In the genomic region with DNA sequence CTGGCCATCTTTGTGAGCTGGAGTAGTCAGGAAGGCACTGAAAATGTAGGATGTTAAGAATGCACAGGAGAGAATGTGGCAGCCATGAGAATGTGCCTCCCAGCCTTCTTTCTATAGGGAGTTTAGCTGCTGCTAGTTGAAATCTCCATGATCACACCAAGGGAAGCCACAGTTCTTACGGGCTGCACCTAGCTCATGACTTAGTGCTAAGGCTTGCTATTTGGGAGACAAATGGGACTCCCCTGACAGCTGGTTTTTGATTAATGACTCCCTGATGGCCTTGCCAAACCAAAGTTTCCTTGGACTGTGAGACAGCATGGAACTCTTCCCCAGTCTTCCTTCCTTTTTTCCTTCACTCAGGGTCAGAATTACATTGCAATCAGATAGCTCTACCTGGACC, we compare ENCODE assay signal across 20 cellular contexts. TPM values are rescaled to one million over a fixed set of nuclear protein-coding genes. Genes with fewer than 3 reads are reported as not detected.
A peak's percentile ranks its signal among the peaks of the same experiment; 100 is the strongest.
DNase-seq lines count a peak whose midpoint lies in the region; ATAC-seq, FAIRE-seq and TF ChIP-seq lines count a peak whose summit lies in the region.
"Had no signal": no experiment of that assay in that cellular context is flagged by ENCODE, and none has a peak within 500 bp of the region (broad histone marks: within the 10 kb centered on the region; RNA-seq: fewer than 3 reads in every experiment).

No MANE protein-coding gene starts in this region.

- H3K4me3 ChIP-seq in astrocyte (ENCODE audit: insufficient read depth, low read depth, low read length) = no peak overlapping the region
- no peak overlapping the region for H3K4me3 ChIP-seq in psoas muscle
- H3K4me3 ChIP-seq: BLaER1 treated with 17β-estradiol and CSF1 and Interleukin-3, amounts not matched to agents 10 nM and 100 nM; HAP-1; K562; SJCRH30 had no signal

- no peaks in the 10 kb centered on the region for H4K20me1 ChIP-seq in astrocyte (ENCODE audit: insufficient read depth, low read length)
- H4K20me1 ChIP-seq: BLaER1 treated with 17β-estradiol and CSF1 and Interleukin-3, amounts not matched to agents 10 nM and 100 nM had no signal

- H3K36me3 Mint-ChIP-seq in astrocyte (ENCODE audit: low read depth, unreplicated experiment) = no peaks in the 10 kb centered on the region

- no peaks in the 10 kb centered on the region for H3K27me3 ChIP-seq in astrocyte (ENCODE audit: insufficient read depth, low read length)
- H3K27me3 ChIP-seq in psoas muscle (ENCODE audit: insufficient read depth in 3 of 3, low read length in 2 of 3) = no peaks in the 10 kb centered on the region
- H3K27me3 ChIP-seq: BLaER1 treated with 17β-estradiol and CSF1 and Interleukin-3, amounts not matched to agents 10 nM and 100 nM; SJCRH30 had no signal

- no peak overlapping the region for H3K9ac ChIP-seq in astrocyte (ENCODE audit: low read length)
- H3K9ac ChIP-seq: BLaER1 treated with 17β-estradiol and CSF1 and Interleukin-3, amounts not matched to agents 10 nM and 100 nM had no signal

- no peak overlapping the region for H3K4me2 ChIP-seq in astrocyte (ENCODE audit: low read length)
- H3K4me2 ChIP-seq: BLaER1 treated with 17β-estradiol and CSF1 and Interleukin-3, amounts not matched to agents 10 nM and 100 nM had no signal

- DNase-seq in A172 (ENCODE audit: low spot score) (peak; percentile 75), HTR-8/SVneo (ENCODE audit: insufficient read length, low spot score) (peak; percentile 17), astrocyte (ENCODE audit: low read depth) (peak; percentile 84), left lobe of liver (ENCODE audit: low spot score) (peak; percentile 50), psoas muscle (no peak), NCI-H1694 (lab: John Stamatoyannopoulos, UW) (no peak)
- DNase-seq: DMS153, NCI-H1436 treated with DMSO at 0.1 percent for 48 hours, NCI-H2081, NCI-H510A, NCI-H774, PC-3, SJCRH30 had no signal

- TF ChIP-seq CTCF in astrocyte (IDR thresholded peaks at IDR 0.05; ENCODE audit: insufficient read depth, low read depth, low read length) = no peak
- TF ChIP-seq CTCF in psoas muscle (IDR thresholded peaks at IDR 0.05) = no peak

- no peak overlapping the region for H2AFZ ChIP-seq in astrocyte (ENCODE audit: low read depth, low read length)

- H3K4me3 Mint-ChIP-seq in astrocyte (ENCODE audit: unreplicated experiment) = no peak overlapping the region

- H3K9me3 ChIP-seq in astrocyte (ENCODE audit: insufficient read depth, low read depth, low read length) (no peaks in the 10 kb centered on the region), psoas muscle (no peaks in the 10 kb centered on the region)
- H3K9me3 ChIP-seq: BLaER1 treated with 17β-estradiol and CSF1 and Interleukin-3, amounts not matched to agents 10 nM and 100 nM; HAP-1; SJCRH30 had no signal

- peaks cover 9% of the 10 kb centered on the region for H3K4me1 Mint-ChIP-seq in astrocyte (ENCODE audit: low read depth, unreplicated experiment)

- H3K9me3 Mint-ChIP-seq in astrocyte (ENCODE audit: unreplicated experiment) = no peaks in the 10 kb centered on the region

- H3K79me2 ChIP-seq in astrocyte (ENCODE audit: insufficient read depth, low read length) = no peaks in the 10 kb centered on the region

- WGBS in psoas muscle, 3 donors = 73 to 88% (median 78%) methylated on average over 1 of the region's 1 CpG

- FAIRE-seq in HTR-8/SVneo (lab: Jason Lieb, UNC) (no peak), astrocyte (lab: Jason Lieb, UNC) (no peak)
- FAIRE-seq: A204.1, K562 had no signal

- peak; percentile 73 for ATAC-seq in left lobe of liver
- ATAC-seq in psoas muscle = no peak
- no peak for ATAC-seq in GM21447 (IDR thresholded peaks at IDR 0.05; ENCODE audit: unreplicated experiment)
- no peak for ATAC-seq in HG02763 (IDR thresholded peaks at IDR 0.05; ENCODE audit: unreplicated experiment)
- ATAC-seq: K562, PC-3 had no signal

- H3K4me1 ChIP-seq in astrocyte (ENCODE audit: insufficient read depth, low read length) = peaks cover 6% of the 10 kb centered on the region
- H3K4me1 ChIP-seq in psoas muscle = no peaks in the 10 kb centered on the region
- H3K4me1 ChIP-seq: BLaER1 treated with 17β-estradiol and CSF1 and Interleukin-3, amounts not matched to agents 10 nM and 100 nM; HAP-1; SJCRH30 had no signal

- no peaks in the 10 kb centered on the region for H3K27me3 Mint-ChIP-seq in astrocyte (ENCODE audit: low read depth, unreplicated experiment)

- intact Hi-C loops in psoas muscle (cut with DNase I) = loop anchor here in 1 of 2 donors (10.0 kb wide), 1 partner anchor 140 kb away; no protein-coding TSS in a partner anchor

- H3K27ac ChIP-seq in astrocyte (ENCODE audit: low read depth, low read length) (no peak overlapping the region), psoas muscle (no peak overlapping the region)
- H3K27ac ChIP-seq: BLaER1 treated with 17β-estradiol and CSF1 and Interleukin-3, amounts not matched to agents 10 nM and 100 nM; HL-60; SJCRH30 had no signal

- H3K27ac Mint-ChIP-seq in astrocyte (ENCODE audit: unreplicated experiment) = no peak overlapping the region

- H3K36me3 ChIP-seq in astrocyte (ENCODE audit: insufficient read depth, low read length) = peaks cover 3% of the 10 kb centered on the region
- peaks cover 0 to 8% of the 10 kb centered on the region in 2 donors for H3K36me3 ChIP-seq in psoas muscle (ENCODE audit: insufficient read depth in 1 of 2, low read depth in 1 of 2)
- H3K36me3 ChIP-seq: HAP-1, SJCRH30 had no signal

RNA-seq across cellular contexts. Expression of gene CTSO, which starts 9.2 kb away (rescaled TPM):
- total RNA-seq in A172 (2014; rRNA removed; shearing (Covaris generic)) = 14.1 and 14.6 TPM in 2 replicates
- total RNA-seq in astrocyte (3.7 and 6.5 TPM in 2 replicates), left lobe of liver (38.8 TPM), psoas muscle (1 to 10 TPM; 2.9 to 4.2 (median 3.5) TPM)
- polyA plus RNA-seq in psoas muscle = 1 to 10 TPM; 2.0 to 3.3 (median 2.5) TPM

RNA-seq across cellular contexts. Expression of gene TDO2, which starts 41.0 kb away (rescaled TPM):
- 235 and 369 TPM in 2 replicates for total RNA-seq in A172 (2014; rRNA removed; shearing (Covaris generic))
- total RNA-seq in astrocyte (0.24 TPM in 1 of 2 replicates, not detected in the other), left lobe of liver (520 TPM), psoas muscle (under 1 TPM in 1 of 4 donors, not detected in 3; 0.21 TPM)
- polyA plus RNA-seq in psoas muscle = under 1 TPM in 2 of 3 donors, not detected in 1; 0.04 to 0.35 TPM
- total RNA-seq: PC-3 had no signal

Comparison
In these comparisons a context has a peak if more than half of its experiments do, and no peak if none do; other contexts are left out.
1. DNase-seq: peak in A172 (single experiment), HTR-8/SVneo (single experiment), astrocyte (single experiment) and left lobe of liver (single experiment); none in psoas muscle (0 of 2) and NCI-H1694 (single experiment).
2. RNA of gene TDO2, which starts 41.0 kb away (total RNA-seq): 520 TPM in left lobe of liver (single experiment) and 235 to 369 TPM in A172; 0.24 TPM in astrocyte and 0.21 TPM in psoas muscle; every median in the first group is over 100 times any median in the second.